In the genomic region with DNA sequence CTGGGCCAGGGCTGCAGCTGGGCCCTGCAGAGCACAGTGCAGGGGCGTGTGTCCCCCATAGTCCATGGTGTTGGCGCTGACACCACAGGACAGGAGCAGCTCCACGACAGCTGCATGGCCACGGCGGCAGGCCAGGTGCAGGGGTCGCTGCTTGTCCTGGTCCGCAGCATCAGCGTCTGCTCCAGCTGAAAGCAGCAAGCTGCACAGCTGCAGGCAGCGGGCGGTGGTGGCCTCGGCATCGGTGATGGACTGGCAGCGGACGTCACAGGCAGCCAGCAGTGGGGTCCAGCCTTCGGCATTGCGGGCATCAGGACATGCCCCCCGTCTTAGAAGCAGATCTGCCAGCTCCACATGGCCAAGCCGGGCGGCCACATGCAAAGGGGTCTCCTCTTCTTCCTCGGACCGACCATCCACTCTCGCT, we compare ENCODE assay signal across 22 cellular contexts. TPM values are rescaled to one million over a fixed set of nuclear protein-coding genes. Genes with fewer than 3 reads are reported as not detected.
DNase-seq lines count a peak whose midpoint lies in the region; ATAC-seq and TF ChIP-seq lines count a peak whose summit lies in the region.
"Had no signal": no experiment of that assay in that cellular context is flagged by ENCODE, and none has a peak within 500 bp of the region (broad histone marks: within the 10 kb centered on the region; RNA-seq: fewer than 3 reads in every experiment).

No MANE protein-coding gene starts in this region.

- intact Hi-C loops in activated B cell treated with CpG ODN at 0.5 μM for 24 hours (cut with micrococcal nuclease), result no loop called here

- no peaks in the 10 kb centered on the region for H3K36me3 Mint-ChIP-seq in activated B cell treated with CpG ODN at 0.5 μM for 24 hours (ENCODE audit: low read depth)
- H3K36me3 Mint-ChIP-seq: activated CD8-positive, alpha-beta memory T cell treated with anti-CD3 and anti-CD28 coated beads, Interleukin-2, amount 10 ng/mL, durations not matched to agents 7 days and 5 days; activated naive CD8-positive, alpha-beta T cell had no signal

- CTCF ChIA-PET in activated B cell treated with CpG ODN at 0.5 μM for 24 hours (lab: Charles Lee), result no interaction called here

- POLR2A ChIA-PET in activated B cell treated with CpG ODN at 0.5 μM for 24 hours (lab: Charles Lee), result no interaction called here

- H3K27me3 Mint-ChIP-seq in activated B cell treated with CpG ODN at 0.5 μM for 24 hours, result peaks cover 30% of the 10 kb centered on the region

- DNase-seq in D341Med (ENCODE audit: low spot score) (peak; percentile 21), activated B cell treated with CpG ODN at 0.5 μM for 24 hours (peak; percentile 6), mesenteric fat pad (ENCODE audit: low spot score) (peak; percentile 88)
- DNase-seq: activated CD4-positive, alpha-beta T cell treated with anti-CD3 and anti-CD28 coated beads for 36 hours; activated CD8-positive, alpha-beta memory T cell treated with anti-CD3 and anti-CD28 coated beads, Interleukin-2, amount 10 ng/mL, durations not matched to agents 7 days and 5 days; central memory CD4-positive, alpha-beta T cell; GOT3; heart right ventricle; mucosa of descending colon; NCI-H1092; NCI-H2081; PC-3; SHP77 treated with DMSO at 0.1 percent for 48 hours; stimulated activated CD4-positive, alpha-beta T cell treated with anti-CD3 and anti-CD28 coated beads, Interleukin-1b, Interleukin-23, amount 100 ng/mL, for 48 hours; testis had no signal

- TF ChIP-seq CTCF in activated B cell treated with CpG ODN at 0.5 μM for 24 hours (IDR thresholded peaks at IDR 0.05), result no peak

- ATAC-seq in activated B cell treated with CpG ODN at 0.5 μM for 24 hours (ENCODE audit: low read depth) (no peak), HG03108 (IDR thresholded peaks at IDR 0.05; ENCODE audit: unreplicated experiment) (no peak), GM18498 (IDR thresholded peaks at IDR 0.05; ENCODE audit: unreplicated experiment) (no peak), GM19467 (IDR thresholded peaks at IDR 0.05; ENCODE audit: unreplicated experiment) (no peak)
- ATAC-seq: activated CD4-positive, alpha-beta T cell treated with anti-CD3 and anti-CD28 coated beads for 36 hours; activated CD8-positive, alpha-beta memory T cell treated with anti-CD3 and anti-CD28 coated beads, Interleukin-2, amount 10 ng/mL, durations not matched to agents 7 days and 5 days; mucosa of descending colon; PC-3 had no signal

- no peaks in the 10 kb centered on the region for H3K4me1 Mint-ChIP-seq in activated B cell treated with CpG ODN at 0.5 μM for 24 hours
- H3K4me1 Mint-ChIP-seq: activated CD4-positive, alpha-beta T cell treated with anti-CD3 and anti-CD28 coated beads for 36 hours; activated CD8-positive, alpha-beta memory T cell treated with anti-CD3 and anti-CD28 coated beads, Interleukin-2, amount 10 ng/mL, durations not matched to agents 7 days and 5 days had no signal

- no peak overlapping the region for H3K4me3 Mint-ChIP-seq in activated B cell treated with CpG ODN at 0.5 μM for 24 hours
- H3K4me3 Mint-ChIP-seq: activated CD4-positive, alpha-beta T cell treated with anti-CD3 and anti-CD28 coated beads for 36 hours; activated CD8-positive, alpha-beta memory T cell treated with anti-CD3 and anti-CD28 coated beads, Interleukin-2, amount 10 ng/mL, durations not matched to agents 7 days and 5 days; activated naive CD8-positive, alpha-beta T cell had no signal

- no peaks in the 10 kb centered on the region for H3K9me3 Mint-ChIP-seq in activated B cell treated with CpG ODN at 0.5 μM for 24 hours

- no peak overlapping the region for H3K27ac Mint-ChIP-seq in activated B cell treated with CpG ODN at 0.5 μM for 24 hours
- H3K27ac Mint-ChIP-seq: activated CD4-positive, alpha-beta T cell treated with anti-CD3 and anti-CD28 coated beads for 36 hours; activated CD8-positive, alpha-beta memory T cell treated with anti-CD3 and anti-CD28 coated beads, Interleukin-2, amount 10 ng/mL, durations not matched to agents 7 days and 5 days; activated naive CD8-positive, alpha-beta T cell; progenitor cell of endocrine pancreas had no signal

RNA-seq across cellular contexts. Expression of gene ASB10, which starts 6.0 kb away (rescaled TPM):
- not detected in 2 replicates for total RNA-seq in activated B cell treated with CpG ODN at 0.5 μM for 24 hours
- total RNA-seq in mesenteric fat pad, result not detected
- total RNA-seq: activated CD4-positive, alpha-beta T cell treated with anti-CD3 and anti-CD28 coated beads for 36 hours; activated CD8-positive, alpha-beta memory T cell treated with anti-CD3 and anti-CD28 coated beads, Interleukin-2, amount 10 ng/mL, durations not matched to agents 7 days and 5 days; ascending aorta; liver; mucosa of descending colon; PC-3; progenitor cell of endocrine pancreas had no signal

RNA-seq across cellular contexts. Expression of gene GBX1, which starts 13.5 kb away (rescaled TPM):
- total RNA-seq in activated B cell treated with CpG ODN at 0.5 μM for 24 hours (not detected in 2 replicates), mesenteric fat pad (not detected)
- total RNA-seq: activated CD8-positive, alpha-beta memory T cell treated with anti-CD3 and anti-CD28 coated beads, Interleukin-2, amount 10 ng/mL, durations not matched to agents 7 days and 5 days; ascending aorta; liver; mucosa of descending colon; PC-3 had no signal

RNA-seq across cellular contexts. Expression of gene H2BK1, which starts 29.3 kb away (rescaled TPM):
- total RNA-seq in activated B cell treated with CpG ODN at 0.5 μM for 24 hours (0.76 and 1.8 TPM in 2 replicates), mesenteric fat pad (not detected)
- total RNA-seq: activated CD4-positive, alpha-beta T cell treated with anti-CD3 and anti-CD28 coated beads for 36 hours; activated CD8-positive, alpha-beta memory T cell treated with anti-CD3 and anti-CD28 coated beads, Interleukin-2, amount 10 ng/mL, durations not matched to agents 7 days and 5 days; ascending aorta; heart right ventricle; liver; mucosa of descending colon; PC-3; progenitor cell of endocrine pancreas; testis had no signal

RNA-seq across cellular contexts. Expression of gene ABCF2, which starts 46.0 kb away (rescaled TPM):
- total RNA-seq in activated B cell treated with CpG ODN at 0.5 μM for 24 hours (47.3 and 52.4 TPM in 2 replicates), mesenteric fat pad (38.1 TPM)

RNA-seq across cellular contexts. Expression of gene CHPF2, which starts 51.3 kb away (rescaled TPM):
- total RNA-seq in activated B cell treated with CpG ODN at 0.5 μM for 24 hours (32.4 and 41.2 TPM in 2 replicates), mesenteric fat pad (42.1 TPM)

Comparison
In these comparisons a context has a peak if more than half of its experiments do, and no peak if none do; other contexts are left out.
1. DNase-seq: peak in every context shown above with its lines; median percentile 88 in mesenteric fat pad; 21 in D341Med; 6 in activated B cell treated with CpG ODN at 0.5 μM for 24 hours.